ENCODE assay signal across 2 cellular contexts in the genomic region with DNA sequence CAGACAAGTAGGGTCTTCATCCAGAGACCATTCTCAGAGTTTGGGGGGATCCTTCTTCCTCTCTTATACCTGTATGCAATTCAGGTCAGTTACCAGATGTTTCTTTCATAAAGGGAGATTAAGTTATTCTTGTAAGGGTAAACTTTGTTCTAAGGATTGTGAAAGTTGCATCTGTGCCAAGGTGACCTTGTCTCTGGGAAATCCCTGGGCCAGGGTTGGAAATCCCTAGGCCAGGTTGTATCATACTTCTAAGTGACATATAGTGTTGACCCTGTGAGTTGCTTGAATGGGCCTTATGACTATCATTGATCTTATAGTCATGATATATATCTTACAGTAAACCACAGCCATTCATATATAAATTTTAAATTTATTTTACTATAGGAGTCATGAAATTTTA.
TF ChIP-seq lines count a peak whose summit lies in the region.

No MANE protein-coding gene starts in this region.

TF ChIP-seq in GM23338, 12 proteins besides CTCF, POLR2A, EP300 and RAD21 (continues in another document):
- TF ChIP-seq ZNF114 (CRISPR knock-in tag; IDR thresholded peaks at IDR 0.05) (no peak), ZNF331 (CRISPR knock-in tag; IDR thresholded peaks at IDR 0.05; ENCODE audit: low read depth) (no peak), EZH2 (IDR thresholded peaks at IDR 0.05; ENCODE audit: low read depth, unreplicated experiment) (no peak), STAT1 (IDR thresholded peaks at IDR 0.05; ENCODE audit: unreplicated experiment) (no peak), CREB1 (CRISPR knock-in tag; IDR thresholded peaks at IDR 0.05; ENCODE audit: low read depth) (no peak), POLR2AphosphoS5 (IDR thresholded peaks at IDR 0.05; ENCODE audit: low read depth) (no peak), EZH2phosphoT487 (IDR thresholded peaks at IDR 0.05; ENCODE audit: unreplicated experiment) (no peak)
- TF ChIP-seq, protein P1, sequence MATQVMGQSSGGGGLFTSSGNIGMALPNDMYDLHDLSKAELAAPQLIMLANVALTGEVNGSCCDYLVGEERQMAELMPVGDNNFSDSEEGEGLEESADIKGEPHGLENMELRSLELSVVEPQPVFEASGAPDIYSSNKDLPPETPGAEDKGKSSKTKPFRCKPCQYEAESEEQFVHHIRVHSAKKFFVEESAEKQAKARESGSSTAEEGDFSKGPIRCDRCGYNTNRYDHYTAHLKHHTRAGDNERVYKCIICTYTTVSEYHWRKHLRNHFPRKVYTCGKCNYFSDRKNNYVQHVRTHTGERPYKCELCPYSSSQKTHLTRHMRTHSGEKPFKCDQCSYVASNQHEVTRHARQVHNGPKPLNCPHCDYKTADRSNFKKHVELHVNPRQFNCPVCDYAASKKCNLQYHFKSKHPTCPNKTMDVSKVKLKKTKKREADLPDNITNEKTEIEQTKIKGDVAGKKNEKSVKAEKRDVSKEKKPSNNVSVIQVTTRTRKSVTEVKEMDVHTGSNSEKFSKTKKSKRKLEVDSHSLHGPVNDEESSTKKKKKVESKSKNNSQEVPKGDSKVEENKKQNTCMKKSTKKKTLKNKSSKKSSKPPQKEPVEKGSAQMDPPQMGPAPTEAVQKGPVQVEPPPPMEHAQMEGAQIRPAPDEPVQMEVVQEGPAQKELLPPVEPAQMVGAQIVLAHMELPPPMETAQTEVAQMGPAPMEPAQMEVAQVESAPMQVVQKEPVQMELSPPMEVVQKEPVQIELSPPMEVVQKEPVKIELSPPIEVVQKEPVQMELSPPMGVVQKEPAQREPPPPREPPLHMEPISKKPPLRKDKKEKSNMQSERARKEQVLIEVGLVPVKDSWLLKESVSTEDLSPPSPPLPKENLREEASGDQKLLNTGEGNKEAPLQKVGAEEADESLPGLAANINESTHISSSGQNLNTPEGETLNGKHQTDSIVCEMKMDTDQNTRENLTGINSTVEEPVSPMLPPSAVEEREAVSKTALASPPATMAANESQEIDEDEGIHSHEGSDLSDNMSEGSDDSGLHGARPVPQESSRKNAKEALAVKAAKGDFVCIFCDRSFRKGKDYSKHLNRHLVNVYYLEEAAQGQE (IDR thresholded peaks at IDR 0.05; ENCODE audit: unreplicated experiment) = no peak
- TF ChIP-seq, protein P2, sequence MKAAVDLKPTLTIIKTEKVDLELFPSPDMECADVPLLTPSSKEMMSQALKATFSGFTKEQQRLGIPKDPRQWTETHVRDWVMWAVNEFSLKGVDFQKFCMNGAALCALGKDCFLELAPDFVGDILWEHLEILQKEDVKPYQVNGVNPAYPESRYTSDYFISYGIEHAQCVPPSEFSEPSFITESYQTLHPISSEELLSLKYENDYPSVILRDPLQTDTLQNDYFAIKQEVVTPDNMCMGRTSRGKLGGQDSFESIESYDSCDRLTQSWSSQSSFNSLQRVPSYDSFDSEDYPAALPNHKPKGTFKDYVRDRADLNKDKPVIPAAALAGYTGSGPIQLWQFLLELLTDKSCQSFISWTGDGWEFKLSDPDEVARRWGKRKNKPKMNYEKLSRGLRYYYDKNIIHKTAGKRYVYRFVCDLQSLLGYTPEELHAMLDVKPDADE (IDR thresholded peaks at IDR 0.05) = no peak
- TF ChIP-seq, protein P3, sequence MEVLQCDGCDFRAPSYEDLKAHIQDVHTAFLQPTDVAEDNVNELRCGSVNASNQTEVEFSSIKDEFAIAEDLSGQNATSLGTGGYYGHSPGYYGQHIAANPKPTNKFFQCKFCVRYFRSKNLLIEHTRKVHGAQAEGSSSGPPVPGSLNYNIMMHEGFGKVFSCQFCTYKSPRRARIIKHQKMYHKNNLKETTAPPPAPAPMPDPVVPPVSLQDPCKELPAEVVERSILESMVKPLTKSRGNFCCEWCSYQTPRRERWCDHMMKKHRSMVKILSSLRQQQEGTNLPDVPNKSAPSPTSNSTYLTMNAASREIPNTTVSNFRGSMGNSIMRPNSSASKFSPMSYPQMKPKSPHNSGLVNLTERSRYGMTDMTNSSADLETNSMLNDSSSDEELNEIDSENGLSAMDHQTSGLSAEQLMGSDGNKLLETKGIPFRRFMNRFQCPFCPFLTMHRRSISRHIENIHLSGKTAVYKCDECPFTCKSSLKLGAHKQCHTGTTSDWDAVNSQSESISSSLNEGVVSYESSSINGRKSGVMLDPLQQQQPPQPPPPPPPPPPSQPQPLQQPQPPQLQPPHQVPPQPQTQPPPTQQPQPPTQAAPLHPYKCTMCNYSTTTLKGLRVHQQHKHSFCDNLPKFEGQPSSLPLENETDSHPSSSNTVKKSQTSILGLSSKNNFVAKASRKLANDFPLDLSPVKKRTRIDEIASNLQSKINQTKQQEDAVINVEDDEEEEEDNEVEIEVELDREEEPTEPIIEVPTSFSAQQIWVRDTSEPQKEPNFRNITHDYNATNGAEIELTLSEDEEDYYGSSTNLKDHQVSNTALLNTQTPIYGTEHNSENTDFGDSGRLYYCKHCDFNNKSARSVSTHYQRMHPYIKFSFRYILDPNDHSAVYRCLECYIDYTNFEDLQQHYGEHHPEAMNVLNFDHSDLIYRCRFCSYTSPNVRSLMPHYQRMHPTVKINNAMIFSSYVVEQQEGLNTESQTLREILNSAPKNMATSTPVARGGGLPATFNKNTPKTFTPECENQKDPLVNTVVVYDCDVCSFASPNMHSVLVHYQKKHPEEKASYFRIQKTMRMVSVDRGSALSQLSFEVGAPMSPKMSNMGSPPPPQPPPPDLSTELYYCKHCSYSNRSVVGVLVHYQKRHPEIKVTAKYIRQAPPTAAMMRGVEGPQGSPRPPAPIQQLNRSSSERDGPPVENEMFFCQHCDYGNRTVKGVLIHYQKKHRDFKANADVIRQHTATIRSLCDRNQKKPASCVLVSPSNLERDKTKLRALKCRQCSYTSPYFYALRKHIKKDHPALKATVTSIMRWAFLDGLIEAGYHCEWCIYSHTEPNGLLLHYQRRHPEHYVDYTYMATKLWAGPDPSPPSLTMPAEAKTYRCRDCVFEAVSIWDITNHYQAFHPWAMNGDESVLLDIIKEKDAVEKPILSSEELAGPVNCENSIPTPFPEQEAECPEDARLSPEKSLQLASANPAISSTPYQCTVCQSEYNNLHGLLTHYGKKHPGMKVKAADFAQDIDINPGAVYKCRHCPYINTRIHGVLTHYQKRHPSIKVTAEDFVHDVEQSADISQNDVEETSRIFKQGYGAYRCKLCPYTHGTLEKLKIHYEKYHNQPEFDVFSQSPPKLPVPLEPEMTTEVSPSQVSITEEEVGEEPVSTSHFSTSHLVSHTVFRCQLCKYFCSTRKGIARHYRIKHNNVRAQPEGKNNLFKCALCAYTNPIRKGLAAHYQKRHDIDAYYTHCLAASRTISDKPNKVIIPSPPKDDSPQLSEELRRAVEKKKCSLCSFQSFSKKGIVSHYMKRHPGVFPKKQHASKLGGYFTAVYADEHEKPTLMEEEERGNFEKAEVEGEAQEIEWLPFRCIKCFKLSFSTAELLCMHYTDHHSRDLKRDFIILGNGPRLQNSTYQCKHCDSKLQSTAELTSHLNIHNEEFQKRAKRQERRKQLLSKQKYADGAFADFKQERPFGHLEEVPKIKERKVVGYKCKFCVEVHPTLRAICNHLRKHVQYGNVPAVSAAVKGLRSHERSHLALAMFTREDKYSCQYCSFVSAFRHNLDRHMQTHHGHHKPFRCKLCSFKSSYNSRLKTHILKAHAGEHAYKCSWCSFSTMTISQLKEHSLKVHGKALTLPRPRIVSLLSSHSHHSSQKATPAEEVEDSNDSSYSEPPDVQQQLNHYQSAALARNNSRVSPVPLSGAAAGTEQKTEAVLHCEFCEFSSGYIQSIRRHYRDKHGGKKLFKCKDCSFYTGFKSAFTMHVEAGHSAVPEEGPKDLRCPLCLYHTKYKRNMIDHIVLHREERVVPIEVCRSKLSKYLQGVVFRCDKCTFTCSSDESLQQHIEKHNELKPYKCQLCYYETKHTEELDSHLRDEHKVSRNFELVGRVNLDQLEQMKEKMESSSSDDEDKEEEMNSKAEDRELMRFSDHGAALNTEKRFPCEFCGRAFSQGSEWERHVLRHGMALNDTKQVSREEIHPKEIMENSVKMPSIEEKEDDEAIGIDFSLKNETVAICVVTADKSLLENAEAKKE (CRISPR knock-in tag; IDR thresholded peaks at IDR 0.05) = no peak

TF ChIP-seq in WTC11, 78 proteins besides CTCF, POLR2A, EP300 and RAD21:
- no peak for TF ChIP-seq ZBTB21 (CRISPR knock-in tag; IDR thresholded peaks at IDR 0.05; ENCODE audit: borderline replicate concordance)
- no peak for TF ChIP-seq FOXJ3 (CRISPR knock-in tag; IDR thresholded peaks at IDR 0.05; ENCODE audit: borderline replicate concordance)
- TF ChIP-seq, protein P4, sequence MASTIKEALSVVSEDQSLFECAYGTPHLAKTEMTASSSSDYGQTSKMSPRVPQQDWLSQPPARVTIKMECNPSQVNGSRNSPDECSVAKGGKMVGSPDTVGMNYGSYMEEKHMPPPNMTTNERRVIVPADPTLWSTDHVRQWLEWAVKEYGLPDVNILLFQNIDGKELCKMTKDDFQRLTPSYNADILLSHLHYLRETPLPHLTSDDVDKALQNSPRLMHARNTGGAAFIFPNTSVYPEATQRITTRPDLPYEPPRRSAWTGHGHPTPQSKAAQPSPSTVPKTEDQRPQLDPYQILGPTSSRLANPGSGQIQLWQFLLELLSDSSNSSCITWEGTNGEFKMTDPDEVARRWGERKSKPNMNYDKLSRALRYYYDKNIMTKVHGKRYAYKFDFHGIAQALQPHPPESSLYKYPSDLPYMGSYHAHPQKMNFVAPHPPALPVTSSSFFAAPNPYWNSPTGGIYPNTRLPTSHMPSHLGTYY (CRISPR knock-in tag; IDR thresholded peaks at IDR 0.05) = no peak
